ENCODE assay signal across 18 cellular contexts in genomic region chr1:224563666-224564065, GRCh38.
"Had no signal": no experiment of that assay in that cellular context is flagged by ENCODE, and none has a peak within 500 bp of the region (broad histone marks: within the 10 kb centered on the region; RNA-seq: fewer than 3 reads in every experiment).

No MANE protein-coding gene starts in this region.

- DNase-seq: activated CD4-positive, alpha-beta T cell treated with anti-CD3 and anti-CD28 coated beads, Interleukin-2, amount 10 ng/mL, durations not matched to agents 7 days and 5 days; activated CD4-positive, CD25-positive, alpha-beta regulatory T cell; activated naive CD4-positive, alpha-beta T cell treated with anti-CD3 and anti-CD28 coated beads, Interleukin-2, amount 10 ng/mL, durations not matched to agents 7 days and 5 days; activated T-cell treated with anti-CD3 and anti-CD28 coated beads for 4 hours; colonic mucosa; glutamatergic neuron; hypothalamus; kidney; left ventricle myocardium inferior; natural killer cell; posterior cingulate gyrus; stimulated activated CD4-positive, alpha-beta T cell treated with anti-CD3 and anti-CD28 coated beads, Interleukin-15, amount 100 ng/mL, for 24 hours; stimulated activated CD4-positive, alpha-beta T cell treated with anti-CD3 and anti-CD28 coated beads, Interleukin-4, amount 100 ng/mL, for 1 hour; stimulated activated naive B cell treated with anti-CD40 and anti-IgM and Interleukin-4, amounts not matched to agents 10 μg/mL and 1 μg/mL and 100 μg/mL, for 72 hours had no signal

- H3K27ac ChIP-seq: cardiac muscle cell, colonic mucosa, esophagus muscularis mucosa, left ventricle myocardium inferior, neutrophil, suprapubic skin had no signal

- H3K4me1 ChIP-seq: colonic mucosa, esophagus muscularis mucosa, left ventricle myocardium inferior, suprapubic skin had no signal

- H3K4me3 ChIP-seq: cardiac muscle cell, colonic mucosa, esophagus muscularis mucosa, left ventricle myocardium inferior, suprapubic skin had no signal

- H3K9me3 ChIP-seq: colonic mucosa, neutrophil, suprapubic skin had no signal

- H3K27me3 ChIP-seq: cardiac muscle cell, colonic mucosa, esophagus muscularis mucosa, neutrophil, suprapubic skin had no signal

- ATAC-seq: natural killer cell; stimulated activated naive B cell treated with anti-CD40 and anti-IgM and Interleukin-4, amounts not matched to agents 10 μg/mL and 1 μg/mL and 100 μg/mL, for 72 hours had no signal

- H3K36me3 ChIP-seq: cardiac muscle cell, colonic mucosa, esophagus muscularis mucosa, left ventricle myocardium inferior, neutrophil, suprapubic skin had no signal
